In genomic region chr22:32712644-32713355, GRCh38 we compare ENCODE assay signal across 28 cellular contexts.
DNase-seq lines count a peak whose midpoint lies in the region; ATAC-seq, FAIRE-seq and TF ChIP-seq lines count a peak whose summit lies in the region.
"Had no signal": no experiment of that assay in that cellular context is flagged by ENCODE, and none has a peak within 500 bp of the region (broad histone marks: within the 10 kb centered on the region; RNA-seq: fewer than 3 reads in every experiment).

No MANE protein-coding gene starts in this region.

- peak overlapping the region; percentile 82 for H3K27ac Mint-ChIP-seq in dendritic cell treated with granulocyte-macrophage colony-stimulating factor and Interleukin-4, amounts not matched to agents 40 ng/mL and 50 ng/mL, for 4 days
- H3K27ac Mint-ChIP-seq in activated T-helper 2 cell treated with anti-CD3 and anti-CD28 coated beads, Interferon-gamma antibody, Interleukin-2, Interleukin-4, amounts not matched to agents 10 μg/mL and 5 μg/mL and 100 μg/mL, durations not matched to agents 14 hours and 24 hours and 36 hours, result no peak overlapping the region
- H3K27ac Mint-ChIP-seq: activated B cell treated with CpG ODN at 0.5 μM for 24 hours; activated CD8-positive, alpha-beta memory T cell treated with anti-CD3 and anti-CD28 coated beads, Interleukin-2, amount 10 ng/mL, durations not matched to agents 7 days and 5 days; activated naive CD8-positive, alpha-beta T cell treated with anti-CD3 and anti-CD28 coated beads, Interleukin-2, amount 50 U/mL, for 24 hours; CD4-positive, alpha-beta memory T cell had no signal

- TF ChIP-seq RAD21 in IMR-90 (IDR thresholded peaks at IDR 0.05; ENCODE audit: low read length) (no peak), liver (IDR thresholded peaks at IDR 0.05) (no peak)

- H3K27me3 Mint-ChIP-seq in dendritic cell treated with granulocyte-macrophage colony-stimulating factor and Interleukin-4, amounts not matched to agents 40 ng/mL and 50 ng/mL, for 4 days, result peaks cover 15% of the 10 kb centered on the region
- H3K27me3 Mint-ChIP-seq in activated T-helper 2 cell treated with anti-CD3 and anti-CD28 coated beads, Interferon-gamma antibody, Interleukin-2, Interleukin-4, amounts not matched to agents 10 μg/mL and 5 μg/mL and 100 μg/mL, durations not matched to agents 14 hours and 24 hours and 36 hours (ENCODE audit: low read depth), result peaks cover 6% of the 10 kb centered on the region

- TF ChIP-seq CTCF in IMR-90 (conservative IDR thresholded peaks at IDR 0.05; ENCODE audit: low read depth, low read length), result no peak
- TF ChIP-seq CTCF in liver (IDR thresholded peaks at IDR 0.05; ENCODE audit: low read depth, low read length, missing input control), result no peak

- H3K56ac ChIP-seq in IMR-90 (ENCODE audit: extremely low read depth, insufficient read depth, low read length), result no peak overlapping the region

- peak overlapping the region in 1 of 2 experiments; percentile 18; a peak in 1 of 4 replicates for H4K8ac ChIP-seq in IMR-90 (ENCODE audit: low read depth in 2 of 2, low read length in 2 of 2)

- H3K4me3 ChIP-seq in IMR-90 (ENCODE audit: insufficient read depth, low read depth, low read length), result no peak overlapping the region
- H3K4me3 ChIP-seq in liver (ENCODE audit: low read depth in 1 of 3, low read length in 3 of 3), result no peak overlapping the region
- H3K4me3 ChIP-seq: A549, esophagus squamous epithelium, GM12878, right atrium auricular region, SJCRH30, thyroid gland had no signal

- no peaks in the 10 kb centered on the region for H3K27me3 ChIP-seq in IMR-90 (ENCODE audit: control insufficient read depth, insufficient read depth, low read length)
- no peaks in the 10 kb centered on the region for H3K27me3 ChIP-seq in liver (ENCODE audit: control insufficient read depth in 4 of 4, insufficient read depth in 4 of 4, low read length in 3 of 4)
- H3K27me3 ChIP-seq: esophagus squamous epithelium, right atrium auricular region, SJCRH30, thyroid gland had no signal

- ATAC-seq in IMR-90 (ENCODE audit: low read depth), result no peak; the same call in 1 of the 2 replicates
- ATAC-seq: A549; activated CD8-positive, alpha-beta memory T cell treated with anti-CD3 and anti-CD28 coated beads, Interleukin-2, amount 10 ng/mL, durations not matched to agents 7 days and 5 days; activated naive CD8-positive, alpha-beta T cell treated with anti-CD3 and anti-CD28 coated beads, Interleukin-2, amount 50 U/mL, for 24 hours; GM12878 had no signal

- H4K20me1 ChIP-seq in IMR-90 (ENCODE audit: insufficient read depth, low read length), result no peaks in the 10 kb centered on the region

- dilution Hi-C loops in IMR-90 (cut with HindIII; ENCODE audit: low sequenced_read_pairs, unreplicated experiment), result no loop called here

- H2AFZ ChIP-seq in IMR-90 (replicated peaks; ENCODE audit: low read length, poor library complexity), result no peak overlapping the region
- H2AFZ ChIP-seq: parathyroid adenoma had no signal

- H3K27ac ChIP-seq in IMR-90 (ENCODE audit: insufficient read depth, low read length), result no peak overlapping the region
- no peak overlapping the region for H3K27ac ChIP-seq in liver (ENCODE audit: low read depth in 1 of 2, low read length in 2 of 2)
- H3K27ac ChIP-seq: A549, esophagus squamous epithelium, parathyroid adenoma, right atrium auricular region, SJCRH30, thyroid gland had no signal

- peak overlapping the region; percentile 4 for H3K4me3 Mint-ChIP-seq in dendritic cell treated with granulocyte-macrophage colony-stimulating factor and Interleukin-4, amounts not matched to agents 40 ng/mL and 50 ng/mL, for 4 days
- no peak overlapping the region for H3K4me3 Mint-ChIP-seq in activated T-helper 2 cell treated with anti-CD3 and anti-CD28 coated beads, Interferon-gamma antibody, Interleukin-2, Interleukin-4, amounts not matched to agents 10 μg/mL and 5 μg/mL and 100 μg/mL, durations not matched to agents 14 hours and 24 hours and 36 hours (ENCODE audit: low read depth)
- H3K4me3 Mint-ChIP-seq: activated B cell treated with CpG ODN at 0.5 μM for 24 hours; activated CD8-positive, alpha-beta memory T cell treated with anti-CD3 and anti-CD28 coated beads, Interleukin-2, amount 10 ng/mL, durations not matched to agents 7 days and 5 days; activated naive CD8-positive, alpha-beta T cell treated with anti-CD3 and anti-CD28 coated beads, Interleukin-2, amount 50 U/mL, for 24 hours had no signal

- H3K36me3 ChIP-seq in IMR-90 (ENCODE audit: control insufficient read depth, insufficient read depth, low read length) (no peaks in the 10 kb centered on the region), liver (ENCODE audit: control insufficient read depth in 4 of 4, insufficient read depth in 3 of 4, low read depth in 1 of 4, low read length in 3 of 4) (no peaks in the 10 kb centered on the region)
- H3K36me3 ChIP-seq: esophagus squamous epithelium, right atrium auricular region, SJCRH30, thyroid gland had no signal

- peak overlapping the region; percentile 24; the same call in 1 of the 2 replicates for H3K4ac ChIP-seq in IMR-90 (ENCODE audit: low read depth, low read length)

- in situ Hi-C loops in IMR-90 (cut with MboI; ENCODE audit: low sequenced_read_pairs), result no loop called here

- peaks cover 16% of the 10 kb centered on the region for H3K9me3 Mint-ChIP-seq in dendritic cell treated with granulocyte-macrophage colony-stimulating factor and Interleukin-4, amounts not matched to agents 40 ng/mL and 50 ng/mL, for 4 days
- H3K9me3 Mint-ChIP-seq in activated T-helper 2 cell treated with anti-CD3 and anti-CD28 coated beads, Interferon-gamma antibody, Interleukin-2, Interleukin-4, amounts not matched to agents 10 μg/mL and 5 μg/mL and 100 μg/mL, durations not matched to agents 14 hours and 24 hours and 36 hours, result peaks cover 5% of the 10 kb centered on the region
- H3K9me3 Mint-ChIP-seq: activated B cell treated with CpG ODN at 0.5 μM for 24 hours had no signal

- H3K9me3 ChIP-seq in IMR-90 (ENCODE audit: control insufficient read depth, insufficient read depth, low read length) (no peaks in the 10 kb centered on the region), liver (ENCODE audit: control insufficient read depth in 4 of 4, low read length in 3 of 4) (no peaks in the 10 kb centered on the region)
- H3K9me3 ChIP-seq: A549, esophagus squamous epithelium, right atrium auricular region, SJCRH30, thyroid gland had no signal

- H3K23ac ChIP-seq in IMR-90 (ENCODE audit: low read depth, low read length), result no peak overlapping the region

- H2AK5ac ChIP-seq in IMR-90 (ENCODE audit: low read depth, low read length), result peak overlapping the region; percentile 10; the same call in 1 of the 2 replicates

- peak; percentile 54 for DNase-seq in CD1c-positive myeloid dendritic cell (ENCODE audit: extremely low spot score)
- no peak for DNase-seq in IMR-90
- no peak for DNase-seq in frontal cortex (ENCODE audit: low spot score in 2 of 2)
- DNase-seq in activated T-helper 2 cell treated with anti-CD3 and anti-CD28 coated beads, Interferon-gamma antibody, Interleukin-2, Interleukin-4, amounts not matched to agents 10 μg/mL and 5 μg/mL and 100 μg/mL, durations not matched to agents 14 hours and 24 hours and 36 hours (ENCODE audit: low spot score), result no peak
- no peak for DNase-seq in HuH-7 (ENCODE audit: low spot score)
- no peak for DNase-seq in DMS 273 treated with DMSO at 0.1 percent for 48 hours (lab: John Stamatoyannopoulos, UW)
- DNase-seq: activated B cell treated with CpG ODN at 0.5 μM for 24 hours; activated CD4-positive, alpha-beta T cell treated with anti-CD3 and anti-CD28 coated beads, Interleukin-2, amount 50 U/mL, for 1 hour; activated CD8-positive, alpha-beta memory T cell treated with anti-CD3 and anti-CD28 coated beads, Interleukin-2, amount 10 ng/mL, durations not matched to agents 7 days and 5 days; activated naive CD8-positive, alpha-beta T cell treated with anti-CD3 and anti-CD28 coated beads, Interleukin-2, amount 50 U/mL, for 24 hours; activated T-cell treated with anti-CD3 and anti-CD28 coated beads, Interleukin-2, amount 50 U/mL, for 48 hours; CD4-positive, alpha-beta memory T cell; esophagus squamous epithelium; hippocampal formation; mesendoderm; NCI-H1092 treated with DMSO at 0.1 percent for 48 hours; NCI-H1694 treated with DMSO at 0.1 percent for 48 hours; NCI-H446; NCI-H748 treated with DMSO at 0.1 percent for 48 hours; SJCRH30; T1000; thyroid gland had no signal

- H2BK20ac ChIP-seq in IMR-90 (ENCODE audit: low read depth, low read length), result peak overlapping the region; percentile 6; the same call in 1 of the 2 replicates

- peaks cover 8% of the 10 kb centered on the region for H3K36me3 Mint-ChIP-seq in dendritic cell treated with granulocyte-macrophage colony-stimulating factor and Interleukin-4, amounts not matched to agents 40 ng/mL and 50 ng/mL, for 4 days (ENCODE audit: low read depth)
- no peaks in the 10 kb centered on the region for H3K36me3 Mint-ChIP-seq in activated T-helper 2 cell treated with anti-CD3 and anti-CD28 coated beads, Interferon-gamma antibody, Interleukin-2, Interleukin-4, amounts not matched to agents 10 μg/mL and 5 μg/mL and 100 μg/mL, durations not matched to agents 14 hours and 24 hours and 36 hours (ENCODE audit: low read depth)
- H3K36me3 Mint-ChIP-seq: activated CD8-positive, alpha-beta memory T cell treated with anti-CD3 and anti-CD28 coated beads, Interleukin-2, amount 10 ng/mL, durations not matched to agents 7 days and 5 days; CD4-positive, alpha-beta memory T cell had no signal

- peaks cover 20% of the 10 kb centered on the region for H3K9me1 ChIP-seq in IMR-90 (ENCODE audit: insufficient read depth, low read length)

- H3K4me1 Mint-ChIP-seq in dendritic cell treated with granulocyte-macrophage colony-stimulating factor and Interleukin-4, amounts not matched to agents 40 ng/mL and 50 ng/mL, for 4 days (ENCODE audit: low read depth), result peaks cover 59% of the 10 kb centered on the region
- no peaks in the 10 kb centered on the region for H3K4me1 Mint-ChIP-seq in activated T-helper 2 cell treated with anti-CD3 and anti-CD28 coated beads, Interferon-gamma antibody, Interleukin-2, Interleukin-4, amounts not matched to agents 10 μg/mL and 5 μg/mL and 100 μg/mL, durations not matched to agents 14 hours and 24 hours and 36 hours (ENCODE audit: low read depth)
- H3K4me1 Mint-ChIP-seq: activated B cell treated with CpG ODN at 0.5 μM for 24 hours; activated CD8-positive, alpha-beta memory T cell treated with anti-CD3 and anti-CD28 coated beads, Interleukin-2, amount 10 ng/mL, durations not matched to agents 7 days and 5 days; activated naive CD8-positive, alpha-beta T cell treated with anti-CD3 and anti-CD28 coated beads, Interleukin-2, amount 50 U/mL, for 24 hours; CD4-positive, alpha-beta memory T cell had no signal

- 0 out of 2 replicates have a peak overlapping the region, but pooled peaks have one; percentile 9 for H4K91ac ChIP-seq in IMR-90 (ENCODE audit: insufficient read depth, low read depth, low read length)

- H3K4me1 ChIP-seq in IMR-90 (ENCODE audit: control insufficient read depth, insufficient read depth, low read length) (peaks cover 15% of the 10 kb centered on the region), liver (ENCODE audit: control insufficient read depth in 4 of 4, insufficient read depth in 4 of 4, low read length in 3 of 4) (no peaks in the 10 kb centered on the region)
- H3K4me1 ChIP-seq: A549, parathyroid adenoma, SJCRH30 had no signal

- H3K14ac ChIP-seq in IMR-90 (replicated peaks; ENCODE audit: low read depth, low read length), result 0 out of 2 replicates have a peak overlapping the region, but pooled peaks have one; percentile 59

- POLR2A ChIA-PET in IMR-90 (lab: Charles Lee; ENCODE audit: unreplicated experiment), result interaction anchor here (0.7 kb wide), 1 partner anchor 196 kb away, joined by 5 read pairs; no protein-coding TSS in a partner anchor

- TF ChIP-seq POLR2A in IMR-90 (IDR thresholded peaks at IDR 0.05; ENCODE audit: low read depth, low read length), result no peak

- no peak overlapping the region for H3K4me2 ChIP-seq in IMR-90 (ENCODE audit: low read depth, low read length)
- H3K4me2 ChIP-seq: A549 had no signal

- FAIRE-seq in frontal cortex (lab: Jason Lieb, UNC), result no peak
- FAIRE-seq: A549, GM12878 had no signal

- no peak overlapping the region for H2BK5ac ChIP-seq in IMR-90 (ENCODE audit: low read depth, low read length, poor library complexity, severe bottlenecking)

- peak overlapping the region; percentile 36; the same call in 1 of the 3 replicates for H2BK15ac ChIP-seq in IMR-90 (ENCODE audit: low read depth, low read length)

- CTCF ChIA-PET in IMR-90 (lab: Yijun Ruan, JAX), result interaction anchor here (1.2 to 2.0 kb wide), 2 partner anchors 16 to 84 kb away, joined by 3 to 6 read pairs; no protein-coding TSS in a partner anchor

- H3K9ac ChIP-seq in IMR-90 (ENCODE audit: low read depth, low read length) (no peak overlapping the region), liver (ENCODE audit: low read depth in 1 of 2, low read length in 2 of 2) (no peak overlapping the region)
- H3K9ac ChIP-seq: parathyroid adenoma had no signal

- no peak overlapping the region for H3K18ac ChIP-seq in IMR-90 (ENCODE audit: low read depth, low read length)

- no peak overlapping the region for H2AK9ac ChIP-seq in IMR-90 (replicated peaks; ENCODE audit: low read depth, low read length, poor library complexity)

- BruUV-seq in IMR-90 (replicated peaks; lab: Mats Ljungman, UMichigan), result no TSS peak

- WGBS in IMR-90 (ENCODE audit: extremely low coverage in 2 of 2, insufficient read length in 1 of 2), 2 experiments, result 67% methylated on average over 1 of the region's 2 CpGs; no CpG with 5 or more reads in 1 of the 2 experiments
- WGBS in liver, result 86% methylated on average over 2 of the region's 2 CpGs

- H2BK120ac ChIP-seq in IMR-90 (ENCODE audit: low read depth, low read length), result peak overlapping the region; percentile 42; the same call in 1 of the 2 replicates

- H4K5ac ChIP-seq in IMR-90 (ENCODE audit: low read depth, low read length), result no peak overlapping the region

- intact Hi-C loops in IMR-90 (cut with micrococcal nuclease), result no loop called here
- intact Hi-C loops in dendritic cell treated with granulocyte-macrophage colony-stimulating factor and Interleukin-4, amounts not matched to agents 40 ng/mL and 50 ng/mL, for 4 days (cut with micrococcal nuclease), result no loop called here
- intact Hi-C loops in activated T-helper 2 cell treated with anti-CD3 and anti-CD28 coated beads, Interferon-gamma antibody, Interleukin-2, Interleukin-4, amounts not matched to agents 10 μg/mL and 5 μg/mL and 100 μg/mL, durations not matched to agents 14 hours and 24 hours and 36 hours (cut with micrococcal nuclease), result no loop called here

- no peaks in the 10 kb centered on the region for H3K79me1 ChIP-seq in IMR-90 (ENCODE audit: low read depth in 1 of 2, low read length in 2 of 2)
